Comparison of ENCODE assay signal across 8 cellular contexts in the genomic region with DNA sequence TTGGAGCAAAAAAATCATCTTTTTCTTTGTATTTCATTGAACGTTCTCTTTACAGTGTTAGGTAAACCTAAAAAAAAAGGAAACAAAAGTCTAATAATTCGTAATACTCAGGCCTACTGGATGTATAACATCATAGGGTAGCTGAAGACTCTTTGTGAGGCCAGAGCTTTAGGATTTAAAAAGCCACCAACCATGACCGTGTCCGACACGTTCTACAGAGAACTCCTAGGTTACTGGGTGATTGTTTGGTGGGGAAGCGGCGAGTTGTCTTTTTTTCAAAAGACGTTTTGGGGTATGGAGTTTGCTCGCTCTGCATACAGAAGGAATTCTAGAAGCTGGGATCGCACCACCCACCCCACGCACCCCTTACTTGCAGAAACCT. TPM values are rescaled to one million over a fixed set of nuclear protein-coding genes. Genes with fewer than 3 reads are reported as not detected.
DNase-seq lines count a peak whose midpoint lies in the region; ATAC-seq and TF ChIP-seq lines count a peak whose summit lies in the region.

No MANE protein-coding gene starts in this region.

- H3K4me1 ChIP-seq in A673 (ENCODE audit: insufficient read depth, low read length, poor library complexity, severe bottlenecking) = peaks cover 58% of the 10 kb centered on the region
- peaks cover 2% of the 10 kb centered on the region; the same call in 1 of the 2 replicates for H3K4me1 ChIP-seq in H9 (ENCODE audit: insufficient read depth, low read length)

- H4K8ac ChIP-seq in H9 (replicated peaks; ENCODE audit: insufficient read length, low read depth, low read length) = no peak overlapping the region

- no peak overlapping the region for H3K4ac ChIP-seq in H9 (ENCODE audit: low read depth, low read length)

- peak overlapping the region; percentile 72 to 73 for H3K4me3 Mint-ChIP-seq in H9
- H3K4me3 Mint-ChIP-seq in T-cell = peak overlapping the region; percentile 79 to 100 (median 85)
- peak overlapping the region; percentile 77 for H3K4me3 Mint-ChIP-seq in progenitor cell of endocrine pancreas (ENCODE audit: low read depth)

- H2BK15ac ChIP-seq in H9 (ENCODE audit: low read depth, low read length) = no peak overlapping the region

- H3K4me3 ChIP-seq in A673 (ENCODE audit: low read depth, low read length, poor library complexity, severe bottlenecking) (peak overlapping the region; percentile 71), foreskin fibroblast (ENCODE audit: low read depth in 1 of 2, low read length in 2 of 2) (peak overlapping the region; percentile 63 to 89)

- H4K20me1 ChIP-seq in H9 (ENCODE audit: control insufficient read depth, insufficient read depth, insufficient read length) = no peaks in the 10 kb centered on the region

- CTCF ChIA-PET in A673 (lab: Charles Lee) = interaction anchor here (0.6 to 1.2 kb wide), 3 partner anchors 54 to 63 kb away, joined by 3 to 5 read pairs (median 4); no protein-coding TSS in a partner anchor
- CTCF ChIA-PET in T-cell (lab: Charles Lee) = interaction anchor here in 1 of 2 donors (0.8 to 1.2 kb wide), 3 partner anchors 54 to 1288 kb away, joined by 5 to 9 read pairs (median 6); partner anchors contain the start of gene NAT10

- H3T11ph ChIP-seq in H9 (ENCODE audit: low read length) = no peak overlapping the region

- H3K27me3 Mint-ChIP-seq in H9 (ENCODE audit: low read depth) (no peaks in the 10 kb centered on the region; the same call in none of the 2 replicates), T-cell (no peaks in the 10 kb centered on the region), progenitor cell of endocrine pancreas (no peaks in the 10 kb centered on the region)

- no peak overlapping the region for H3K23ac ChIP-seq in H9 (ENCODE audit: insufficient read length, low read depth, low read length)

- H2BK12ac ChIP-seq in H9 (ENCODE audit: insufficient read length, low read depth, low read length) = no peak overlapping the region

- no peak overlapping the region for H2AFZ ChIP-seq in H9 (ENCODE audit: low read length)

- H3K14ac ChIP-seq in H9 (ENCODE audit: insufficient read depth, low read length) = no peak overlapping the region

- H3K9ac ChIP-seq in H9 (ENCODE audit: extremely low read depth, insufficient read length, low read length) = peak overlapping the region; percentile 44

- H2BK120ac ChIP-seq in H9 (ENCODE audit: low read depth, low read length, poor library complexity, severe bottlenecking) = no peak overlapping the region

- H3K27me3 ChIP-seq in A673 (replicated peaks; ENCODE audit: insufficient read depth, low read depth, low read length, poor library complexity) (no peaks in the 10 kb centered on the region), H9 (ENCODE audit: insufficient read depth, low read length) (no peaks in the 10 kb centered on the region)

- intact Hi-C loops in A673 (cut with micrococcal nuclease; ENCODE audit: unreplicated experiment) = loop anchor here (1.0 kb wide), 1 partner anchor 307 kb away; the partner anchor contains the start of gene ABTB2

- no peak overlapping the region for H3K18ac ChIP-seq in H9 (ENCODE audit: insufficient read length, low read depth, low read length)

- POLR2A ChIA-PET in A673 (lab: Charles Lee; ENCODE audit: low non-redundant PET) = interaction anchor here (0.8 to 1.1 kb wide), 2 partner anchors 10 to 54 kb away, joined by 9 to 13 read pairs; partner anchors contain the start of gene NAT10
- POLR2A ChIA-PET in T-cell (lab: Charles Lee) = interaction anchor here (0.5 to 1.0 kb wide), 6 partner anchors 26 to 1434 kb away, joined by 3 read pairs; partner anchors contain the start of gene NAT10 (in 1 of the 2)

- H3K4me2 ChIP-seq in H9 (ENCODE audit: insufficient read depth, insufficient read length, low read length) = peak overlapping the region; percentile 79

- peaks cover 32% of the 10 kb centered on the region; the same call in 1 of the 2 replicates for H3K79me2 ChIP-seq in H9 (ENCODE audit: insufficient read depth, low read length)

- no TSS peak for BruUV-seq in A673 (replicated peaks; lab: Mats Ljungman, UMichigan)

- DNase-seq in A673 (ENCODE audit: low spot score) (no peak), H9 (no peak), T-cell (peak in 2 of 34 experiments; percentile 3 to 9), foreskin fibroblast (no peak), progenitor cell of endocrine pancreas (ENCODE audit: low spot score, unreplicated experiment) (no peak), kidney glomerular epithelial cell (lab: John Stamatoyannopoulos, UW) (no peak)
- no peak for DNase-seq in stimulated activated CD4-positive, alpha-beta T cell treated with anti-CD3 and anti-CD28 coated beads, Interleukin-2, amount 100 ng/mL, for 24 hours

- H3K23me2 ChIP-seq in H9 (ENCODE audit: insufficient read length, low read depth, low read length, poor library complexity, severe bottlenecking) = no peaks in the 10 kb centered on the region

- H3K36me3 Mint-ChIP-seq in H9 (ENCODE audit: insufficient read depth in 1 of 3, low read depth in 3 of 3) = peaks cover 16 to 33% (median 23%) of the 10 kb centered on the region in 3 experiments; a peak in 6 of 7 replicates
- no peaks in the 10 kb centered on the region for H3K36me3 Mint-ChIP-seq in T-cell
- peaks cover 11% of the 10 kb centered on the region for H3K36me3 Mint-ChIP-seq in progenitor cell of endocrine pancreas (ENCODE audit: insufficient read depth)

- peaks cover 38% of the 10 kb centered on the region for H3K36me3 ChIP-seq in A673 (ENCODE audit: insufficient read depth, low read length, poor library complexity, severe bottlenecking)

- H2BK5ac ChIP-seq in H9 (ENCODE audit: insufficient read length, low read length) = no peak overlapping the region

- H3K9me3 ChIP-seq in A673 (ENCODE audit: low read depth, low read length, poor library complexity, severe bottlenecking) = no peaks in the 10 kb centered on the region
- no peaks in the 10 kb centered on the region for H3K9me3 ChIP-seq in H9 (ENCODE audit: control insufficient read depth, low read depth, low read length)

- no CpG with 5 or more reads among the region's 11 CpGs for WGBS in H9 (ENCODE audit: extremely low coverage, insufficient read length, low lambda C conversion rate)

- H3K9me3 Mint-ChIP-seq in H9 = peaks cover 5 to 6% of the 10 kb centered on the region in 2 experiments; a peak in 4 of 5 replicates
- no peaks in the 10 kb centered on the region for H3K9me3 Mint-ChIP-seq in T-cell
- no peaks in the 10 kb centered on the region for H3K9me3 Mint-ChIP-seq in progenitor cell of endocrine pancreas (ENCODE audit: low read depth)

- H3K4me1 Mint-ChIP-seq in H9 (peaks cover 18 to 26% of the 10 kb centered on the region in 2 experiments), T-cell (peaks cover 19 to 34% (median 29%) of the 10 kb centered on the region in 3 donors), progenitor cell of endocrine pancreas (ENCODE audit: low read depth) (peaks cover 21% of the 10 kb centered on the region)

- H3K56ac ChIP-seq in H9 (ENCODE audit: insufficient read length, low read depth, low read length) = no peak overlapping the region

- H3K27ac ChIP-seq in A673 (ENCODE audit: low read depth, low read length, poor library complexity, severe bottlenecking) = peak overlapping the region; percentile 99
- H3K27ac ChIP-seq in H9 (ENCODE audit: insufficient read length, low read depth, low read length) = peak overlapping the region; percentile 48

- ATAC-seq in T-cell (replicated peaks in 1 of 4) (peak in 1 of 4 experiments; percentile 3), GM21723 (IDR thresholded peaks at IDR 0.05; ENCODE audit: unreplicated experiment) (no peak)

- no peaks in the 10 kb centered on the region for H3K79me1 ChIP-seq in H9 (ENCODE audit: insufficient read depth, low read depth, low read length, poor library complexity, severe bottlenecking)

- no peak overlapping the region for H4K5ac ChIP-seq in H9 (ENCODE audit: insufficient read length, low read depth, low read length)

- no peak overlapping the region for H4K91ac ChIP-seq in H9 (ENCODE audit: insufficient read length, low read depth, low read length)

- TF ChIP-seq CTCF in A673 (conservative IDR thresholded peaks at IDR 0.05; ENCODE audit: low read depth, low read length) (no peak), H9 (conservative IDR thresholded peaks at IDR 0.05) (no peak), foreskin fibroblast (IDR thresholded peaks at IDR 0.05; ENCODE audit: low read depth, low read length) (no peak), progenitor cell of endocrine pancreas (IDR thresholded peaks at IDR 0.05; ENCODE audit: unreplicated experiment) (no peak)

- no peak overlapping the region for H2AK5ac ChIP-seq in H9 (ENCODE audit: insufficient read length, low read length)

- H3K27ac Mint-ChIP-seq in H9 = peak overlapping the region; percentile 88 to 94 (median 90)
- H3K27ac Mint-ChIP-seq in T-cell = peak overlapping the region; percentile 85 to 93
- H3K27ac Mint-ChIP-seq in progenitor cell of endocrine pancreas = peak overlapping the region; percentile 96

- no peak overlapping the region for H2BK20ac ChIP-seq in H9 (ENCODE audit: low read depth, low read length, poor library complexity, severe bottlenecking)

RNA-seq across cellular contexts. Expression of gene CAPRIN1, which starts 0.6 kb away (rescaled TPM):
- 1,416 and 1,470 TPM in 2 replicates for total RNA-seq in A673 (2021)
- 281 and 301 TPM in 2 replicates for total RNA-seq in H9 (2021)
- total RNA-seq in T-cell = 100 to 1,000 TPM; 106 to 148 (median 143) TPM
- 317 and 325 TPM in 2 replicates for total RNA-seq in progenitor cell of endocrine pancreas

RNA-seq across cellular contexts. Expression of gene NAT10, which starts 54.5 kb away (rescaled TPM):
- total RNA-seq in A673 (2021) (180 and 192 TPM in 2 replicates), H9 (2021) (99.3 and 103 TPM in 2 replicates), T-cell (10 to 100 TPM; 55.0 to 84.0 (median 73.5) TPM), progenitor cell of endocrine pancreas (59.2 and 64.5 TPM in 2 replicates)
